9 cellular contexts compared by ENCODE assay signal in genomic region chr19:16470911-16471811, GRCh38. TPM values are rescaled to one million over a fixed set of nuclear protein-coding genes. Genes with fewer than 3 reads are reported as not detected.
DNase-seq lines count a peak whose midpoint lies in the region; ATAC-seq and TF ChIP-seq lines count a peak whose summit lies in the region.
"Had no signal": no experiment of that assay in that cellular context is flagged by ENCODE, and none has a peak within 500 bp of the region (broad histone marks: within the 10 kb centered on the region; RNA-seq: fewer than 3 reads in every experiment).

No MANE protein-coding gene starts in this region.

- POLR2A ChIA-PET in activated CD4-positive, alpha-beta T cell treated with anti-CD3 and anti-CD28 coated beads for 36 hours (lab: Charles Lee), result interaction anchor here (0.6 to 1.6 kb wide), 2 partner anchors 12 to 16 kb away, joined by 3 to 4 read pairs; no protein-coding TSS in a partner anchor
- POLR2A ChIA-PET in Panc1 (lab: Charles Lee), result interaction anchor here (0.6 kb wide), 1 partner anchor 333 kb away, joined by 7 read pairs; no protein-coding TSS in a partner anchor

- no peaks in the 10 kb centered on the region for H3K27me3 ChIP-seq in Panc1 (ENCODE audit: control insufficient read depth, insufficient read depth, low read length)
- H3K27me3 ChIP-seq in right lobe of liver, result no peaks in the 10 kb centered on the region

- BruUV-seq in Panc1 (replicated peaks; lab: Mats Ljungman, UMichigan), result TSS peak; percentile 77

- H3K27ac ChIP-seq in Panc1 (ENCODE audit: low read length) (peak overlapping the region; percentile 69), caudate nucleus (ENCODE audit: low read depth, low read length) (peak overlapping the region; percentile 8), right lobe of liver (peak overlapping the region; percentile 73 to 90 (median 89))

- H3K4me1 ChIP-seq in Panc1 (ENCODE audit: control insufficient read depth, insufficient read depth, low read length) (peaks cover 10% of the 10 kb centered on the region), right lobe of liver (peaks cover 0 to 16% (median 5%) of the 10 kb centered on the region in 4 donors)

- TF ChIP-seq CTCF in Panc1 (IDR thresholded peaks at IDR 0.05) (no peak), right lobe of liver (IDR thresholded peaks at IDR 0.05) (no peak)

- ATAC-seq in activated CD4-positive, alpha-beta T cell treated with anti-CD3 and anti-CD28 coated beads for 36 hours, result peak; percentile 20
- peak; percentile 27 for ATAC-seq in HG02642 (IDR thresholded peaks at IDR 0.05; ENCODE audit: poor library complexity, unreplicated experiment)
- peak; percentile 43 for ATAC-seq in Panc1
- ATAC-seq in right lobe of liver, result peak in 1 of 4 donors; percentile 20
- ATAC-seq in stimulated activated naive CD8-positive, alpha-beta T cell treated with anti-CD3 and anti-CD28 coated beads, Interleukin-15, Interleukin-2, amounts not matched to agents 100 U/mL and 50 U/mL, for 24 hours, result peak; percentile 24
- ATAC-seq in HG02678 (IDR thresholded peaks at IDR 0.05; ENCODE audit: unreplicated experiment), result no peak

- no peaks in the 10 kb centered on the region for H3K9me3 ChIP-seq in Panc1 (ENCODE audit: control insufficient read depth, insufficient read depth, low read depth, low read length)
- H3K9me3 ChIP-seq in right lobe of liver, result no peaks in the 10 kb centered on the region

- H3K4me3 ChIP-seq in Panc1 (ENCODE audit: low read depth in 2 of 2, low read length in 2 of 2) (peak overlapping the region; percentile 72 to 80), right lobe of liver (peak overlapping the region; percentile 94 to 95 (median 94))

- intact Hi-C loops in activated CD4-positive, alpha-beta T cell treated with anti-CD3 and anti-CD28 coated beads for 36 hours (cut with DNase I, micrococcal nuclease), result loop anchor here (1.0 to 10.0 kb wide), 5 partner anchors 25 to 794 kb away; partner anchors contain the start of genes BABAM1 (in 1 of the 2), C19orf44 (in 1 of the 2), CALR3 (in 1 of the 2) and HAUS8 (in 1 of the 2)
- intact Hi-C loops in Panc1 (cut with micrococcal nuclease; ENCODE audit: unreplicated experiment), result no loop called here
- intact Hi-C loops in right lobe of liver (cut with DNase I), result no loop called here

- no peaks in the 10 kb centered on the region for H3K36me3 Mint-ChIP-seq in activated CD4-positive, alpha-beta T cell treated with anti-CD3 and anti-CD28 coated beads for 36 hours (ENCODE audit: low read depth)

- H3K27me3 Mint-ChIP-seq in activated CD4-positive, alpha-beta T cell treated with anti-CD3 and anti-CD28 coated beads for 36 hours, result peaks cover 2% of the 10 kb centered on the region

- no peak for TF ChIP-seq POLR2A in right lobe of liver (IDR thresholded peaks at IDR 0.05)

- 6% methylated on average over 11 of the region's 67 CpGs for WGBS in right lobe of liver (ENCODE audit: insufficient coverage, low coverage, low lambda C conversion rate, missing lambda C conversion rate)

- in situ Hi-C loops in Panc1 (cut with HindIII; ENCODE audit: low pct_unique_long_range_greater_than_20kb, low sequenced_read_pairs), result no loop called here

- H3K27ac Mint-ChIP-seq in activated CD4-positive, alpha-beta T cell treated with anti-CD3 and anti-CD28 coated beads for 36 hours, result peak overlapping the region; percentile 72

- DNase-seq in activated CD4-positive, alpha-beta T cell treated with anti-CD3 and anti-CD28 coated beads for 36 hours, result peak; percentile 60
- no peak for DNase-seq in activated CD4-positive, alpha-beta T cell treated with anti-CD3 and anti-CD28 coated beads, Interleukin-2, amount 50 U/mL, for 4 hours
- no peak for DNase-seq in Panc1 (ENCODE audit: low read depth, low spot score)
- DNase-seq in caudate nucleus (lab: John Stamatoyannopoulos, UW), result peak in 15 of 61 donors; percentile 14 to 76 (median 43)
- DNase-seq in right lobe of liver, result peak in 2 of 3 donors; percentile 40 to 62
- DNase-seq in stimulated activated naive CD8-positive, alpha-beta T cell treated with anti-CD3 and anti-CD28 coated beads, Interleukin-15, Interleukin-2, amounts not matched to agents 100 U/mL and 50 U/mL, for 24 hours, result peak; percentile 38

- CTCF ChIA-PET in activated CD4-positive, alpha-beta T cell treated with anti-CD3 and anti-CD28 coated beads for 36 hours (lab: Charles Lee), result interaction anchor here (0.8 to 1.0 kb wide), 2 partner anchors 88 to 596 kb away, joined by 3 to 4 read pairs; no protein-coding TSS in a partner anchor
- CTCF ChIA-PET in Panc1 (lab: Charles Lee), result no interaction called here

- no peaks in the 10 kb centered on the region for H3K9me3 Mint-ChIP-seq in activated CD4-positive, alpha-beta T cell treated with anti-CD3 and anti-CD28 coated beads for 36 hours (ENCODE audit: low read depth)

- peaks cover 2% of the 10 kb centered on the region; the same call in 1 of the 2 replicates for H3K36me3 ChIP-seq in Panc1 (ENCODE audit: control insufficient read depth, insufficient read depth, low read length)
- H3K36me3 ChIP-seq in right lobe of liver, result no peaks in the 10 kb centered on the region

- H3K4me3 Mint-ChIP-seq in activated CD4-positive, alpha-beta T cell treated with anti-CD3 and anti-CD28 coated beads for 36 hours, result peak overlapping the region; percentile 85

- H3K4me1 Mint-ChIP-seq in activated CD4-positive, alpha-beta T cell treated with anti-CD3 and anti-CD28 coated beads for 36 hours, result peaks cover 37% of the 10 kb centered on the region

RNA-seq across cellular contexts. Expression of gene EPS15L1, which starts 0.6 kb away (rescaled TPM):
- 10 to 100 TPM; 26.1 to 29.7 TPM for total RNA-seq in activated CD4-positive, alpha-beta T cell treated with anti-CD3 and anti-CD28 coated beads for 36 hours
- total RNA-seq in Panc1 (2021; ENCODE audit: unreplicated experiment) (34.2 TPM), right lobe of liver (10 to 100 TPM in 4 of 6 experiments, 1 to 10 TPM in 2; 6.3 to 22.5 (median 13.8) TPM)
- polyA plus RNA-seq in Panc1 (2012; ENCODE audit: insufficient read length), result 27.1 TPM

RNA-seq across cellular contexts. Expression of gene CALR3, which starts 24.8 kb away (rescaled TPM):
- not detected for total RNA-seq in activated CD4-positive, alpha-beta T cell treated with anti-CD3 and anti-CD28 coated beads for 36 hours
- total RNA-seq in Panc1 (2021; ENCODE audit: unreplicated experiment) (not detected), right lobe of liver (not detected)
- polyA plus RNA-seq in Panc1 (2012; ENCODE audit: insufficient read length), result not detected
- total RNA-seq: pulmonary artery endothelial cell had no signal

RNA-seq across cellular contexts. Expression of gene C19orf44, which starts 25.0 kb away (rescaled TPM):
- 1 to 10 TPM; 2.9 to 4.0 TPM for total RNA-seq in activated CD4-positive, alpha-beta T cell treated with anti-CD3 and anti-CD28 coated beads for 36 hours
- total RNA-seq in Panc1 (2021; ENCODE audit: unreplicated experiment) (4.4 TPM), right lobe of liver (1 to 10 TPM; 1.8 to 4.3 (median 2.5) TPM)
- 6.0 TPM for polyA plus RNA-seq in Panc1 (2012; ENCODE audit: insufficient read length)

Comparison
In these comparisons a context has a peak if more than half of its experiments do, and no peak if none do; other contexts are left out.
1. DNase-seq: peak in activated CD4-positive, alpha-beta T cell treated with anti-CD3 and anti-CD28 coated beads for 36 hours (single experiment), right lobe of liver (2 of 3) and stimulated activated naive CD8-positive, alpha-beta T cell treated with anti-CD3 and anti-CD28 coated beads, Interleukin-15, Interleukin-2, amounts not matched to agents 100 U/mL and 50 U/mL, for 24 hours (single experiment); none in activated CD4-positive, alpha-beta T cell treated with anti-CD3 and anti-CD28 coated beads, Interleukin-2, amount 50 U/mL, for 4 hours (0 of 2) and Panc1 (single experiment).
2. H3K27ac ChIP-seq: peak in every context shown above with its lines; median percentile 89 in right lobe of liver; 69 in Panc1; 8 in caudate nucleus.
3. intact Hi-C loops: an anchor here in activated CD4-positive, alpha-beta T cell treated with anti-CD3 and anti-CD28 coated beads for 36 hours (1.0 to 10.0 kb wide); none called in Panc1 and right lobe of liver.